In the genomic region with DNA sequence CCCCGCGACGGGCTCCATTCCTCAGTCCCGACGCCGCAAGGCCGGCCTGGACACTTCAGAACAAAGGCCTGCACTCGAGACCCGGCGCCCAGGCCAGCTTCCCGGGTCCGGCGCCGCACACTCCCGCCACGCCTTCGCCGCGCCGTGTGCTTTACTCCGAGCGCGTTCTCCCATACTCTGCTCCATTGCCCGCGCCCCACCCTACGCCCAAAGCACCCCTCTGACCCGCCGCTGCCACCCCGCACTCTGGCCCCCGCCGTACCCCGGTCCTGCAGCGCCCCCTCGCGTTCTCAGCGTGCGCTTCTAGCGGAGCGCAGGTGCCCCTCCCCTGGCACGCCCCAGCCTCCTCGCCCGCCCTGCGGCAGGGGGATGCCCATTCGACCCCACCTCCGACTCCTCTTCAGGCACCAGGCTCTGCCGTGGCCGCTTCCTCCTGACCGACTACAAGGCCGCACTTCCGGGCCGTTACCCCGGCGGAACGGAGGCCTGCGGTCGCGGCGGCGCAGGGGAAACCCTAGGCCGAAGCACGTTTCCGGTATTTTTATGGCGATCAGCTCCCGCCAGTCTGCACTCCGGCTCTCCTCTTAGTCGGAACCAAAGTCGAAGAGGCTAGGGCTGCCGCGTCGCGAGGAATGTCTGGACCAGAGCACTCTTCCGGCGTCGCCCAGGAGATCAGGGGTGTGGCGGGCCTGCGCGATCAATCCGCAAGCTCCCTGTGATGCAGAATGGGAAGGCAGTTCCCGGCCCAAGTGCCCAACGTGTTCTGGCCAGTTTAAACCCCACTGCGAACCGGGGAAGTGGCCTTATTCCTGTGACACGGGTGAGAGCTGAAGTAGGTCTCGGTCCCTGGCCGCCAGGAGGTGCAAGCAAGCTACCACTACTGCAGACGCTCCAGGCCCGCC, we compare ENCODE assay signal across 7 cellular contexts.
DNase-seq lines count a peak whose midpoint lies in the region; ATAC-seq and TF ChIP-seq lines count a peak whose summit lies in the region.

ZBTB45 (minus strand) TSS at position 456 of the 902 bp plus-strand sequence. CDS start 2,137 bp downstream, outside the sequence.

- peak within 1 kb of the TSS; percentile 81 for H3K4me3 ChIP-seq in retinal pigment epithelial cell (ENCODE audit: low read length)

- peak; percentile 87 for DNase-seq in NCI-H2029 treated with DMSO at 0.1 percent for 48 hours (lab: John Stamatoyannopoulos, UW)
- DNase-seq in T-helper 9 cell = peak; percentile 91
- peak; percentile 97 for DNase-seq in astrocyte of the hippocampus (ENCODE audit: low read depth, low spot score)
- DNase-seq in hippocampal formation (lab: John Stamatoyannopoulos, UW) = peak; percentile 90 to 97
- DNase-seq in retinal pigment epithelial cell (ENCODE audit: low read depth) = peak; percentile 83

- ATAC-seq in GM18508 (IDR thresholded peaks at IDR 0.05; ENCODE audit: insufficient read depth, unreplicated experiment) (peak; percentile 65), HG03025 (IDR thresholded peaks at IDR 0.05; ENCODE audit: low FRiP score, unreplicated experiment) (peak; percentile 63)

- TF ChIP-seq CTCF in retinal pigment epithelial cell (conservative IDR thresholded peaks at IDR 0.05; ENCODE audit: low read depth, low read length) = peak; percentile 73

Comparison
In these comparisons a context has a peak if more than half of its experiments do, and no peak if none do; other contexts are left out.
1. Peak in every context shown above with its lines: DNase-seq, ATAC-seq and H3K4me3 ChIP-seq.